9 cellular contexts compared by ENCODE assay signal in genomic region chr16:86664518-86665318, GRCh38.
DNase-seq lines count a peak whose midpoint lies in the region; ATAC-seq, FAIRE-seq and TF ChIP-seq lines count a peak whose summit lies in the region.
"Had no signal": no experiment of that assay in that cellular context is flagged by ENCODE, and none has a peak within 500 bp of the region (broad histone marks: within the 10 kb centered on the region; RNA-seq: fewer than 3 reads in every experiment).

No MANE protein-coding gene starts in this region.

- ATAC-seq in HG02588 (IDR thresholded peaks at IDR 0.05; ENCODE audit: unreplicated experiment) (peak; percentile 65), GM21526 (IDR thresholded peaks at IDR 0.05; ENCODE audit: low FRiP score, unreplicated experiment) (no peak)

- H3K4me1 ChIP-seq in PC-9 (replicated peaks; ENCODE audit: insufficient read depth) (peaks cover 13% of the 10 kb centered on the region; the same call in 1 of the 2 replicates), mammary epithelial cell (ENCODE audit: insufficient read depth, low read length) (peaks cover 28% of the 10 kb centered on the region), A673 (ENCODE audit: insufficient read depth, low read length, poor library complexity, severe bottlenecking) (no peaks in the 10 kb centered on the region)

- H3K27ac ChIP-seq in PC-9 (peak overlapping the region; percentile 38), mammary epithelial cell (ENCODE audit: insufficient read depth, low read depth, low read length) (peak overlapping the region; percentile 96), A673 (ENCODE audit: low read depth, low read length, poor library complexity, severe bottlenecking) (no peak overlapping the region)
- H3K27ac ChIP-seq: upper lobe of left lung had no signal

- TF ChIP-seq CTCF in PC-9 (conservative IDR thresholded peaks at IDR 0.05) (no peak), mammary epithelial cell (conservative IDR thresholded peaks at IDR 0.05 in 1 of 2, IDR thresholded peaks at IDR 0.05 in 1 of 2; ENCODE audit: extremely low read depth in 1 of 2, insufficient read depth in 1 of 2, low read depth in 1 of 2, low read length in 2 of 2) (no peak), A673 (conservative IDR thresholded peaks at IDR 0.05; ENCODE audit: low read depth, low read length) (no peak)

- POLR2A ChIA-PET in PC-9 (lab: Charles Lee; ENCODE audit: unreplicated experiment) (no interaction called here), A673 (lab: Charles Lee; ENCODE audit: low non-redundant PET) (no interaction called here)

- peak overlapping the region; percentile 27 for H3K9ac ChIP-seq in mammary epithelial cell (ENCODE audit: insufficient read depth, low read length)

- no peaks in the 10 kb centered on the region for H3F3A ChIP-seq in PC-9 (ENCODE audit: insufficient read depth, low read depth)

- intact Hi-C loops in PC-9 (cut with micrococcal nuclease; ENCODE audit: unreplicated experiment), result no loop called here
- intact Hi-C loops in mammary epithelial cell (cut with micrococcal nuclease), result loop anchor here (1.0 to 10.0 kb wide), 3 partner anchors 12 to 720 kb away; partner anchors contain the start of gene FBXO31
- intact Hi-C loops in A673 (cut with micrococcal nuclease; ENCODE audit: unreplicated experiment), result no loop called here

- in situ Hi-C loops in mammary epithelial cell (cut with MboI; ENCODE audit: low sequenced_read_pairs in 2 of 2), result no loop called here

- H3K36me3 ChIP-seq in PC-9 (ENCODE audit: low read depth) (no peaks in the 10 kb centered on the region), mammary epithelial cell (ENCODE audit: insufficient read depth, low read length) (no peaks in the 10 kb centered on the region), A673 (ENCODE audit: insufficient read depth, low read length, poor library complexity, severe bottlenecking) (no peaks in the 10 kb centered on the region)
- H3K36me3 ChIP-seq: upper lobe of left lung had no signal

- dilution Hi-C loops in mammary epithelial cell (cut with HindIII; ENCODE audit: low sequenced_read_pairs), result loop anchor here (5.0 kb wide), 1 partner anchor 52 kb away; no protein-coding TSS in a partner anchor

- WGBS in mammary epithelial cell (ENCODE audit: low coverage, missing lambda C conversion rate), result 0% methylated on average over 7 of the region's 12 CpGs

- BruUV-seq in PC-9 (replicated peaks; lab: Mats Ljungman, UMichigan), result no TSS peak
- no TSS peak for BruUV-seq in mammary epithelial cell (replicated peaks; lab: Mats Ljungman, UMichigan)
- BruUV-seq in A673 (replicated peaks; lab: Mats Ljungman, UMichigan), result no TSS peak

- H2AFZ ChIP-seq in PC-9 (no peak overlapping the region), mammary epithelial cell (ENCODE audit: low read depth, low read length) (peak overlapping the region; percentile 68)

- H3K4me2 ChIP-seq in PC-9 (peak overlapping the region; percentile 58), mammary epithelial cell (ENCODE audit: insufficient read depth, low read depth, low read length) (peak overlapping the region; percentile 86)

- H4K20me1 ChIP-seq in PC-9 (ENCODE audit: insufficient read depth) (no peaks in the 10 kb centered on the region), mammary epithelial cell (ENCODE audit: insufficient read depth, low read length) (no peaks in the 10 kb centered on the region)

- H3K79me2 ChIP-seq in PC-9 (ENCODE audit: low read depth) (no peaks in the 10 kb centered on the region), mammary epithelial cell (ENCODE audit: insufficient read depth, low read length) (no peaks in the 10 kb centered on the region)

- no peaks in the 10 kb centered on the region for H3K9me2 ChIP-seq in PC-9 (ENCODE audit: insufficient read depth)

- H3K9me3 ChIP-seq in PC-9 (ENCODE audit: insufficient read depth, low read depth) (0 out of 2 replicates have a peak, but pooled peaks cover 7% of the 10 kb centered on the region), mammary epithelial cell (replicated peaks; ENCODE audit: insufficient read depth, low read length) (peaks cover 5% of the 10 kb centered on the region), A673 (ENCODE audit: low read depth, low read length, poor library complexity, severe bottlenecking) (no peaks in the 10 kb centered on the region)
- H3K9me3 ChIP-seq: upper lobe of left lung had no signal

- peak; percentile 39 for DNase-seq in GM18507 (ENCODE audit: extremely low spot score, insufficient read length, low read depth)
- DNase-seq in PC-9, result peak; percentile 2 to 42
- peak; percentile 99 for DNase-seq in mammary epithelial cell
- peak; percentile 98 for DNase-seq in renal cortical epithelial cell (ENCODE audit: low read depth)
- no peak for DNase-seq in NCI-H446 treated with DMSO at 0.1 percent for 48 hours (lab: John Stamatoyannopoulos, UW)
- DNase-seq in A673 (ENCODE audit: low spot score), result no peak

- H3K4me3 ChIP-seq in PC-9 (no peak overlapping the region), mammary epithelial cell (replicated peaks in 1 of 3; ENCODE audit: insufficient read depth in 1 of 3, low read depth in 2 of 3, low read length in 3 of 3) (peak overlapping the region in 1 of 3 experiments; percentile 23), A673 (ENCODE audit: low read depth, low read length, poor library complexity, severe bottlenecking) (no peak overlapping the region)
- H3K4me3 ChIP-seq: upper lobe of left lung had no signal

- FAIRE-seq in GM18507 (lab: Jason Lieb, UNC), result peak; percentile 90

- H3K27me3 ChIP-seq in PC-9 (ENCODE audit: insufficient read depth, low read depth) (peaks cover 55% of the 10 kb centered on the region), mammary epithelial cell (ENCODE audit: insufficient read depth, low read length) (no peaks in the 10 kb centered on the region), A673 (replicated peaks; ENCODE audit: insufficient read depth, low read depth, low read length, poor library complexity) (peaks cover 72% of the 10 kb centered on the region)
- H3K27me3 ChIP-seq: upper lobe of left lung had no signal

- CTCF ChIA-PET in PC-9 (lab: Charles Lee), result no interaction called here
- CTCF ChIA-PET in mammary epithelial cell (lab: Charles Lee; ENCODE audit: low non-redundant PET), result no interaction called here
- CTCF ChIA-PET in A673 (lab: Charles Lee), result no interaction called here

Comparison
In these comparisons a context has a peak if more than half of its experiments do, and no peak if none do; other contexts are left out.
1. DNase-seq: peak in GM18507 (single experiment), PC-9 (2 of 2), mammary epithelial cell (single experiment) and renal cortical epithelial cell (single experiment); none in NCI-H446 treated with DMSO at 0.1 percent for 48 hours (single experiment) and A673 (single experiment).